In genomic region chr2:28512607-28512965, GRCh38 we compare ENCODE assay signal across 8 cellular contexts. TPM values are rescaled to one million over a fixed set of nuclear protein-coding genes. Genes with fewer than 3 reads are reported as not detected.
"Had no signal": no experiment of that assay in that cellular context is flagged by ENCODE, and none has a peak within 500 bp of the region (broad histone marks: within the 10 kb centered on the region; RNA-seq: fewer than 3 reads in every experiment).

No MANE protein-coding gene starts in this region.

- H3K4me1 Mint-ChIP-seq: IgD-negative memory B cell had no signal

- H3K27ac ChIP-seq: GM23248 had no signal

- H3K4me3 ChIP-seq: GM23248 had no signal

- H3K36me3 Mint-ChIP-seq: IgD-negative memory B cell had no signal

- FAIRE-seq: HTR-8/SVneo had no signal

- DNase-seq: GM23248, GOT3, H7, HCEC 1CT, KBM-7 had no signal

RNA-seq across cellular contexts. Expression of gene PLB1, which starts 16.7 kb away (rescaled TPM):
- total RNA-seq: H7, HT-29 had no signal
